1 cellular context compared by ENCODE assay signal in genomic region chr19:18298601-18299000, GRCh38.
TF ChIP-seq lines count a peak whose summit lies in the region.

No MANE protein-coding gene starts in this region.

TF ChIP-seq in HCT116, 20 proteins besides CTCF, POLR2A, EP300 and RAD21 (continued from another document):
- TF ChIP-seq, protein P1, sequence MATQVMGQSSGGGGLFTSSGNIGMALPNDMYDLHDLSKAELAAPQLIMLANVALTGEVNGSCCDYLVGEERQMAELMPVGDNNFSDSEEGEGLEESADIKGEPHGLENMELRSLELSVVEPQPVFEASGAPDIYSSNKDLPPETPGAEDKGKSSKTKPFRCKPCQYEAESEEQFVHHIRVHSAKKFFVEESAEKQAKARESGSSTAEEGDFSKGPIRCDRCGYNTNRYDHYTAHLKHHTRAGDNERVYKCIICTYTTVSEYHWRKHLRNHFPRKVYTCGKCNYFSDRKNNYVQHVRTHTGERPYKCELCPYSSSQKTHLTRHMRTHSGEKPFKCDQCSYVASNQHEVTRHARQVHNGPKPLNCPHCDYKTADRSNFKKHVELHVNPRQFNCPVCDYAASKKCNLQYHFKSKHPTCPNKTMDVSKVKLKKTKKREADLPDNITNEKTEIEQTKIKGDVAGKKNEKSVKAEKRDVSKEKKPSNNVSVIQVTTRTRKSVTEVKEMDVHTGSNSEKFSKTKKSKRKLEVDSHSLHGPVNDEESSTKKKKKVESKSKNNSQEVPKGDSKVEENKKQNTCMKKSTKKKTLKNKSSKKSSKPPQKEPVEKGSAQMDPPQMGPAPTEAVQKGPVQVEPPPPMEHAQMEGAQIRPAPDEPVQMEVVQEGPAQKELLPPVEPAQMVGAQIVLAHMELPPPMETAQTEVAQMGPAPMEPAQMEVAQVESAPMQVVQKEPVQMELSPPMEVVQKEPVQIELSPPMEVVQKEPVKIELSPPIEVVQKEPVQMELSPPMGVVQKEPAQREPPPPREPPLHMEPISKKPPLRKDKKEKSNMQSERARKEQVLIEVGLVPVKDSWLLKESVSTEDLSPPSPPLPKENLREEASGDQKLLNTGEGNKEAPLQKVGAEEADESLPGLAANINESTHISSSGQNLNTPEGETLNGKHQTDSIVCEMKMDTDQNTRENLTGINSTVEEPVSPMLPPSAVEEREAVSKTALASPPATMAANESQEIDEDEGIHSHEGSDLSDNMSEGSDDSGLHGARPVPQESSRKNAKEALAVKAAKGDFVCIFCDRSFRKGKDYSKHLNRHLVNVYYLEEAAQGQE (IDR thresholded peaks at IDR 0.05; ENCODE audit: low read depth): no peak
- TF ChIP-seq SRF (IDR thresholded peaks at IDR 0.05; ENCODE audit: low read depth) (no peak), ELF1 (IDR thresholded peaks at IDR 0.05; ENCODE audit: borderline replicate concordance, low read depth) (no peak), EGR1 (IDR thresholded peaks at IDR 0.05; ENCODE audit: low read depth) (no peak), EZH2phosphoT487 (IDR thresholded peaks at IDR 0.05; ENCODE audit: borderline replicate concordance) (no peak), FOSL1 (IDR thresholded peaks at IDR 0.05; ENCODE audit: low read depth) (no peak), JUND (IDR thresholded peaks at IDR 0.05) (no peak), CBX3 (IDR thresholded peaks at IDR 0.05; ENCODE audit: low read depth) (no peak), SP1 (IDR thresholded peaks at IDR 0.05; ENCODE audit: low read depth) (no peak), CEBPB (IDR thresholded peaks at IDR 0.05; ENCODE audit: low read depth) (no peak), YY1 (IDR thresholded peaks at IDR 0.05; ENCODE audit: extremely low read depth, insufficient replicate concordance, low read depth, low read length) (no peak), MAX (IDR thresholded peaks at IDR 0.05) (no peak), EZH2 (IDR thresholded peaks at IDR 0.05) (no peak), TCF7L2 (IDR thresholded peaks at IDR 0.05; ENCODE audit: borderline replicate concordance, extremely low read depth, insufficient read depth, insufficient read length) (no peak)
- TF ChIP-seq, protein P2, sequence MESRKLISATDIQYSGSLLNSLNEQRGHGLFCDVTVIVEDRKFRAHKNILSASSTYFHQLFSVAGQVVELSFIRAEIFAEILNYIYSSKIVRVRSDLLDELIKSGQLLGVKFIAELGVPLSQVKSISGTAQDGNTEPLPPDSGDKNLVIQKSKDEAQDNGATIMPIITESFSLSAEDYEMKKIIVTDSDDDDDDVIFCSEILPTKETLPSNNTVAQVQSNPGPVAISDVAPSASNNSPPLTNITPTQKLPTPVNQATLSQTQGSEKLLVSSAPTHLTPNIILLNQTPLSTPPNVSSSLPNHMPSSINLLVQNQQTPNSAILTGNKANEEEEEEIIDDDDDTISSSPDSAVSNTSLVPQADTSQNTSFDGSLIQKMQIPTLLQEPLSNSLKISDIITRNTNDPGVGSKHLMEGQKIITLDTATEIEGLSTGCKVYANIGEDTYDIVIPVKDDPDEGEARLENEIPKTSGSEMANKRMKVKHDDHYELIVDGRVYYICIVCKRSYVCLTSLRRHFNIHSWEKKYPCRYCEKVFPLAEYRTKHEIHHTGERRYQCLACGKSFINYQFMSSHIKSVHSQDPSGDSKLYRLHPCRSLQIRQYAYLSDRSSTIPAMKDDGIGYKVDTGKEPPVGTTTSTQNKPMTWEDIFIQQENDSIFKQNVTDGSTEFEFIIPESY (IDR thresholded peaks at IDR 0.05; ENCODE audit: extremely low read depth, insufficient replicate concordance, low read length): no peak
